Comparison of ENCODE assay signal across 8 cellular contexts in genomic region chr17:74859439-74860228, GRCh38. TPM values are rescaled to one million over a fixed set of nuclear protein-coding genes. Genes with fewer than 3 reads are reported as not detected.
DNase-seq lines count a peak whose midpoint lies in the region; ATAC-seq and TF ChIP-seq lines count a peak whose summit lies in the region.

Gene GRIN2C (minus strand): TSS chr17:74859885. CDS start chr17:74855092, 4,793 bp downstream.

- no peaks in the 10 kb centered on the region for H3K9me3 Mint-ChIP-seq in activated CD8-positive, alpha-beta memory T cell treated with anti-CD3 and anti-CD28 coated beads, Interleukin-2, amount 10 ng/mL, durations not matched to agents 7 days and 5 days (ENCODE audit: low read depth)

- peaks cover 64% of the 10 kb centered on the region for H3K27me3 Mint-ChIP-seq in activated CD8-positive, alpha-beta memory T cell treated with anti-CD3 and anti-CD28 coated beads, Interleukin-2, amount 10 ng/mL, durations not matched to agents 7 days and 5 days

- intact Hi-C loops in right cardiac atrium (cut with DNase I) (loop anchor here in 3 of 4 donors (5.0 kb wide), 3 partner anchors 47 to 112 kb away; partner anchors contain the start of gene NHERF1 (in 1 of the 3)), body of pancreas (cut with DNase I) (loop anchor here (5.0 kb wide), 1 partner anchor 67 kb away; no protein-coding TSS in a partner anchor)

- peak within 1 kb of the TSS; percentile 43 for H3K27ac ChIP-seq in right cardiac atrium (ENCODE audit: low read length)
- H3K27ac ChIP-seq in thoracic aorta: no peak within 1 kb of the TSS
- H3K27ac ChIP-seq in body of pancreas: no peak within 1 kb of the TSS

- TF ChIP-seq CTCF in thoracic aorta (IDR thresholded peaks at IDR 0.05): no peak
- peak in 2 of 7 experiments; percentile 34 to 43 for TF ChIP-seq CTCF in body of pancreas (IDR thresholded peaks at IDR 0.05)

- peaks cover 5% of the 10 kb centered on the region for H3K4me1 Mint-ChIP-seq in activated CD8-positive, alpha-beta memory T cell treated with anti-CD3 and anti-CD28 coated beads, Interleukin-2, amount 10 ng/mL, durations not matched to agents 7 days and 5 days

- H3K27ac Mint-ChIP-seq in activated CD8-positive, alpha-beta memory T cell treated with anti-CD3 and anti-CD28 coated beads, Interleukin-2, amount 10 ng/mL, durations not matched to agents 7 days and 5 days: no peak within 1 kb of the TSS

- no peak for ATAC-seq in activated CD8-positive, alpha-beta memory T cell treated with anti-CD3 and anti-CD28 coated beads, Interleukin-2, amount 10 ng/mL, durations not matched to agents 7 days and 5 days
- ATAC-seq in right cardiac atrium: peak in 1 of 2 donors; percentile 5
- no peak for ATAC-seq in thoracic aorta (ENCODE audit: insufficient number of reproducible peaks, low FRiP score, low read depth)
- no peak for ATAC-seq in body of pancreas

- peaks cover 4% of the 10 kb centered on the region for H3K4me1 ChIP-seq in right cardiac atrium (ENCODE audit: control insufficient read depth, insufficient read depth, low read length)
- H3K4me1 ChIP-seq in thoracic aorta (ENCODE audit: control insufficient read depth in 1 of 2, low read depth in 2 of 2): peaks cover 21 to 26% of the 10 kb centered on the region in 2 donors
- peaks cover 27% of the 10 kb centered on the region for H3K4me1 ChIP-seq in body of pancreas

- peaks cover 6% of the 10 kb centered on the region for H3K36me3 Mint-ChIP-seq in activated CD8-positive, alpha-beta memory T cell treated with anti-CD3 and anti-CD28 coated beads, Interleukin-2, amount 10 ng/mL, durations not matched to agents 7 days and 5 days

- H3K27me3 ChIP-seq in right cardiac atrium (ENCODE audit: control insufficient read depth, insufficient read depth) (no peaks in the 10 kb centered on the region), thoracic aorta (replicated peaks; ENCODE audit: insufficient read depth) (no peaks in the 10 kb centered on the region), body of pancreas (peaks cover 4 to 40% of the 10 kb centered on the region in 2 donors)

- H3K9me3 ChIP-seq in right cardiac atrium (ENCODE audit: control insufficient read depth, low read length): no peaks in the 10 kb centered on the region
- H3K9me3 ChIP-seq in thoracic aorta: no peaks in the 10 kb centered on the region
- no peaks in the 10 kb centered on the region for H3K9me3 ChIP-seq in body of pancreas

- H3K4me3 Mint-ChIP-seq in activated CD8-positive, alpha-beta memory T cell treated with anti-CD3 and anti-CD28 coated beads, Interleukin-2, amount 10 ng/mL, durations not matched to agents 7 days and 5 days: no peak within 1 kb of the TSS

- H3K4me3 ChIP-seq in right cardiac atrium (ENCODE audit: low read length) (peak within 1 kb of the TSS; percentile 53), thoracic aorta (peak within 1 kb of the TSS; percentile 61), body of pancreas (no peak within 1 kb of the TSS)

- TF ChIP-seq POLR2A in body of pancreas (IDR thresholded peaks at IDR 0.05): no peak

- CTCF ChIA-PET in activated CD8-positive, alpha-beta memory T cell treated with anti-CD3 and anti-CD28 coated beads, Interleukin-2, amount 10 ng/mL, durations not matched to agents 7 days and 5 days (lab: Charles Lee): interaction anchor here (1.3 to 20.3 kb wide), 6 partner anchors 12 to 202 kb away, joined by 4 to 262 read pairs (median 6); partner anchors contain the start of gene FDXR

- peak; percentile 65 for DNase-seq in activated CD8-positive, alpha-beta memory T cell treated with anti-CD3 and anti-CD28 coated beads for 24 hours
- DNase-seq in activated CD8-positive, alpha-beta memory T cell treated with anti-CD3 and anti-CD28 coated beads, Interleukin-2, amount 10 ng/mL, durations not matched to agents 7 days and 5 days: no peak
- DNase-seq in activated T-cell treated with anti-CD3 and anti-CD28 coated beads for 1 hour (ENCODE audit: low read depth) (peak; percentile 30), right cardiac atrium (peak in 2 of 3 donors; percentile 79 to 82), thoracic aorta (ENCODE audit: low spot score) (no peak), NCI-H1694 treated with DMSO at 0.1 percent for 48 hours (lab: John Stamatoyannopoulos, UW) (no peak), body of pancreas (no peak), T1000 (lab: John Stamatoyannopoulos, UW) (no peak)

- 2% methylated on average over 72 of the region's 72 CpGs for WGBS in right cardiac atrium
- WGBS in body of pancreas, 2 donors: 0 to 1% methylated on average over 2 to 50 of the region's 72 CpGs

- H3K36me3 ChIP-seq in thoracic aorta (no peaks in the 10 kb centered on the region), body of pancreas (replicated peaks in 1 of 2; ENCODE audit: insufficient read depth in 1 of 2, low read depth in 2 of 2) (no peaks in the 10 kb centered on the region)

RNA-seq across cellular contexts. Expression of gene GRIN2C, which starts in this region (rescaled TPM):
- total RNA-seq in activated CD8-positive, alpha-beta memory T cell treated with anti-CD3 and anti-CD28 coated beads, Interleukin-2, amount 10 ng/mL, durations not matched to agents 7 days and 5 days: under 1 TPM; 0.07 to 0.09 TPM
- 10 to 100 TPM; 30.4 to 62.8 (median 51.3) TPM for total RNA-seq in right cardiac atrium
- polyA plus RNA-seq in right cardiac atrium: 31.4 TPM
- total RNA-seq in thoracic aorta: 1 to 10 TPM in 1 of 2 donors, under 1 TPM in 1; 0.42 to 1.4 TPM
- total RNA-seq in body of pancreas: not detected

Comparison
In these comparisons a context has a peak if more than half of its experiments do, and no peak if none do; other contexts are left out.
1. RNA of gene GRIN2C (total RNA-seq): 30.4 to 62.8 TPM in right cardiac atrium; 0.42 to 1.4 TPM in thoracic aorta, 0.07 to 0.09 TPM in activated CD8-positive, alpha-beta memory T cell treated with anti-CD3 and anti-CD28 coated beads, Interleukin-2, amount 10 ng/mL, durations not matched to agents 7 days and 5 days and not detected in body of pancreas; every median in the first group is over 10 times any median in the second.
2. DNase-seq: peak in activated CD8-positive, alpha-beta memory T cell treated with anti-CD3 and anti-CD28 coated beads for 24 hours (single experiment), activated T-cell treated with anti-CD3 and anti-CD28 coated beads for 1 hour (single experiment) and right cardiac atrium (2 of 3); none in activated CD8-positive, alpha-beta memory T cell treated with anti-CD3 and anti-CD28 coated beads, Interleukin-2, amount 10 ng/mL, durations not matched to agents 7 days and 5 days (single experiment), thoracic aorta (single experiment), NCI-H1694 treated with DMSO at 0.1 percent for 48 hours (single experiment), body of pancreas (0 of 4) and T1000 (single experiment).
3. H3K4me3 ChIP-seq: peak in right cardiac atrium (single experiment) and thoracic aorta (single experiment); none in body of pancreas (0 of 2).